In genomic region chr19:36894849-36895383, GRCh38 we compare ENCODE assay signal across 23 cellular contexts. TPM values are rescaled to one million over a fixed set of nuclear protein-coding genes. Genes with fewer than 3 reads are reported as not detected.
DNase-seq lines count a peak whose midpoint lies in the region; ATAC-seq, FAIRE-seq and TF ChIP-seq lines count a peak whose summit lies in the region.
"Had no signal": no experiment of that assay in that cellular context is flagged by ENCODE, and none has a peak within 500 bp of the region (broad histone marks: within the 10 kb centered on the region; RNA-seq: fewer than 3 reads in every experiment).

No MANE protein-coding gene starts in this region.

- H3K36me3 Mint-ChIP-seq in activated naive CD4-positive, alpha-beta T cell treated with anti-CD3 and anti-CD28 coated beads, Interleukin-2, amount 50 U/mL, for 72 hours, result peaks cover 89 to 93% of the 10 kb centered on the region in 2 donors

- no peak overlapping the region for H3K27ac Mint-ChIP-seq in activated naive CD4-positive, alpha-beta T cell treated with anti-CD3 and anti-CD28 coated beads, Interleukin-2, amount 50 U/mL, for 72 hours
- H3K27ac Mint-ChIP-seq: CD4-positive, alpha-beta T cell; GM23338; HFFc6; IgD-negative memory B cell had no signal

- intact Hi-C loops in upper lobe of right lung (cut with DNase I), result no loop called here

- TF ChIP-seq POLR2A in A549 (IDR thresholded peaks at IDR 0.05; ENCODE audit: low read length), result no peak

- no peak for TF ChIP-seq EP300 in A549 (IDR thresholded peaks at IDR 0.05)

- CTCF ChIA-PET in A549 (lab: Yijun Ruan, JAX) (interaction anchor here (0.6 kb wide), 1 partner anchor 25 kb away, joined by 3 read pairs; no protein-coding TSS in a partner anchor), HEK293 (lab: Yijun Ruan, JAX) (interaction anchor here (0.6 to 0.7 kb wide), 3 partner anchors 24 to 277 kb away, joined by 3 to 6 read pairs (median 4); no protein-coding TSS in a partner anchor)

- H3K4me1 ChIP-seq in A549 (no peaks in the 10 kb centered on the region), HEK293 (ENCODE audit: control insufficient read depth, insufficient read depth, low read length) (no peaks in the 10 kb centered on the region), duodenal mucosa (ENCODE audit: control insufficient read depth in 1 of 2, insufficient read depth in 2 of 2, low read length in 2 of 2) (no peaks in the 10 kb centered on the region), rectal smooth muscle tissue (ENCODE audit: control insufficient read depth, insufficient read depth, low read length) (no peaks in the 10 kb centered on the region), upper lobe of right lung (no peaks in the 10 kb centered on the region)
- H3K4me1 ChIP-seq: BLaER1 treated with 17β-estradiol and CSF1 and Interleukin-3, amounts not matched to agents 10 nM and 100 nM; HAP-1 had no signal

- 35% methylated on average over 2 of the region's 2 CpGs for WGBS in A549 (ENCODE audit: missing lambda C conversion rate)

- no peak for ATAC-seq in A549
- ATAC-seq in GM21825 (IDR thresholded peaks at IDR 0.05; ENCODE audit: unreplicated experiment), result no peak
- no peak for ATAC-seq in upper lobe of right lung
- no peak for ATAC-seq in activated naive CD4-positive, alpha-beta T cell treated with anti-CD3 and anti-CD28 coated beads, Interleukin-2, amount 50 U/mL, for 72 hours
- ATAC-seq: GM23338 had no signal

- H3K9me3 ChIP-seq in A549 (peaks cover 92% of the 10 kb centered on the region), HEK293 (ENCODE audit: control insufficient read depth, insufficient read depth, low read depth, low read length) (peaks cover 77% of the 10 kb centered on the region), duodenal mucosa (ENCODE audit: control insufficient read depth in 1 of 2, low read length in 2 of 2) (peaks cover 69 to 83% of the 10 kb centered on the region in 2 donors), upper lobe of right lung (peaks cover 95% of the 10 kb centered on the region)

- DNase-seq in A549 (ENCODE audit: low read depth in 1 of 2, low spot score in 1 of 2) (no peak), upper lobe of right lung (no peak)
- DNase-seq in effector CD8-positive, alpha-beta T cell (lab: John Stamatoyannopoulos, UW), result no peak
- DNase-seq in activated naive CD4-positive, alpha-beta T cell treated with anti-CD3 and anti-CD28 coated beads, Interleukin-2, amount 50 U/mL, for 72 hours (ENCODE audit: low spot score in 2 of 2), result no peak
- DNase-seq: 8988T; ACHN; CD4-positive, alpha-beta T cell; COR-L47; DMS153; DMS79 treated with DMSO at 0.1 percent for 48 hours; EL; HFFc6 had no signal

- no peak for TF ChIP-seq RAD21 in A549 (conservative IDR thresholded peaks at IDR 0.05 in 1 of 2, IDR thresholded peaks at IDR 0.05 in 1 of 2)

- H3K4me2 ChIP-seq in A549, result no peak overlapping the region
- H3K4me2 ChIP-seq: BLaER1 treated with 17β-estradiol and CSF1 and Interleukin-3, amounts not matched to agents 10 nM and 100 nM; GM23338 had no signal

- H3K4me3 ChIP-seq in A549 (no peak overlapping the region), HEK293 (ENCODE audit: low read depth, low read length) (no peak overlapping the region), duodenal mucosa (ENCODE audit: low read depth in 1 of 2, low read length in 2 of 2) (peak overlapping the region; percentile 12 to 13), rectal smooth muscle tissue (ENCODE audit: low read length) (peak overlapping the region; percentile 24), upper lobe of right lung (no peak overlapping the region)
- H3K4me3 ChIP-seq: GM23338, HAP-1 had no signal

- TF ChIP-seq CTCF in A549 (IDR thresholded peaks at IDR 0.05) (no peak), HEK293 (tag by site-specific recombination; IDR thresholded peaks at IDR 0.05) (no peak), upper lobe of right lung (IDR thresholded peaks at IDR 0.05) (no peak)

- H3K9me3 Mint-ChIP-seq in activated naive CD4-positive, alpha-beta T cell treated with anti-CD3 and anti-CD28 coated beads, Interleukin-2, amount 50 U/mL, for 72 hours, result peaks cover 64% of the 10 kb centered on the region in 2 donors

- H3K27ac ChIP-seq in A549, result no peak overlapping the region
- H3K27ac ChIP-seq in HEK293 (ENCODE audit: extremely low read depth, low read depth, low read length), result no peak overlapping the region
- no peak overlapping the region for H3K27ac ChIP-seq in duodenal mucosa (ENCODE audit: low read depth, low read length)
- no peak overlapping the region for H3K27ac ChIP-seq in rectal smooth muscle tissue (ENCODE audit: low read depth, low read length)
- no peak overlapping the region for H3K27ac ChIP-seq in upper lobe of right lung
- H3K27ac ChIP-seq: BLaER1 treated with 17β-estradiol and CSF1 and Interleukin-3, amounts not matched to agents 10 nM and 100 nM had no signal

- POLR2A ChIA-PET in A549 (lab: Yijun Ruan, JAX), result no interaction called here
- POLR2A ChIA-PET in HEK293 (lab: Yijun Ruan, JAX), result no interaction called here

- H3K9ac ChIP-seq in duodenal mucosa (ENCODE audit: low read depth in 1 of 2, low read length in 2 of 2), result no peak overlapping the region
- H3K9ac ChIP-seq in rectal smooth muscle tissue (ENCODE audit: low read length), result no peak overlapping the region
- H3K9ac ChIP-seq: BLaER1 treated with 17β-estradiol and CSF1 and Interleukin-3, amounts not matched to agents 10 nM and 100 nM had no signal

- FAIRE-seq in A549 (lab: Jason Lieb, UNC), result peak; percentile 70
- FAIRE-seq: D721Med, G401.6, GM12891 had no signal

- H3K36me3 ChIP-seq in HEK293 (ENCODE audit: control insufficient read depth in 2 of 2, insufficient read depth in 1 of 2, low read length in 2 of 2) (peaks cover 90 to 97% of the 10 kb centered on the region in 2 experiments), duodenal mucosa (ENCODE audit: control insufficient read depth in 1 of 2, insufficient read depth in 2 of 2, low read length in 2 of 2) (peaks cover 32 to 33% of the 10 kb centered on the region in 2 donors), rectal smooth muscle tissue (ENCODE audit: control insufficient read depth, insufficient read depth, low read length) (peaks cover 37% of the 10 kb centered on the region), upper lobe of right lung (peaks cover 26% of the 10 kb centered on the region)
- H3K36me3 ChIP-seq: HAP-1 had no signal

- H3K27me3 ChIP-seq in duodenal mucosa (ENCODE audit: control insufficient read depth in 1 of 2, insufficient read depth in 2 of 2, low read length in 2 of 2), result no peaks in the 10 kb centered on the region
- no peaks in the 10 kb centered on the region for H3K27me3 ChIP-seq in rectal smooth muscle tissue (ENCODE audit: control insufficient read depth, insufficient read depth, low read length)
- H3K27me3 ChIP-seq in upper lobe of right lung, result no peaks in the 10 kb centered on the region
- H3K27me3 ChIP-seq: BLaER1 treated with 17β-estradiol and CSF1 and Interleukin-3, amounts not matched to agents 10 nM and 100 nM had no signal

TF ChIP-seq in A549, 52 proteins besides CTCF, POLR2A, EP300 and RAD21 (continues in another document):
- no peak for TF ChIP-seq SREBF2 (IDR thresholded peaks at IDR 0.05)

TF ChIP-seq in HEK293, 187 proteins besides CTCF, POLR2A, EP300 and RAD21 (continues in another document):
- TF ChIP-seq ZNF366 (tag by site-specific recombination; conservative IDR thresholded peaks at IDR 0.05), result no peak
- no peak for TF ChIP-seq ZNF510 (tag by site-specific recombination; IDR thresholded peaks at IDR 0.05; ENCODE audit: insufficient replicate concordance)
- no peak for TF ChIP-seq ZNF23 (tag by site-specific recombination; IDR thresholded peaks at IDR 0.05; ENCODE audit: borderline replicate concordance)
- no peak for TF ChIP-seq SCRT2 (tag by site-specific recombination; IDR thresholded peaks at IDR 0.05)

RNA-seq across cellular contexts. Expression of gene ZNF829, which starts 21.2 kb away (rescaled TPM):
- polyA plus RNA-seq in A549 (2011; rRNA removed), result 0.85 and 1.00 TPM in 2 replicates
- polyA plus RNA-seq in A549 (2012; cell fraction: cytosol; rRNA removed), result 0.19 and 0.20 TPM in 2 replicates
- polyA plus RNA-seq in A549 (2012; cell fraction: nucleus; rRNA removed), result 0.13 and 0.16 TPM in 2 replicates
- polyA plus RNA-seq in A549 (2017; fragmentation: RNase III; extraction: RNeasy Plus Mini Kit Qiagen cat#74134 plus additional on column Dnase treatment), result 0.48 to 0.65 TPM (median 0.52 TPM) in 3 replicates
- polyA minus RNA-seq in A549 (2011; rRNA and poly(A)+ RNA removed), result 0.50 and 0.73 TPM in 2 replicates
- total RNA-seq in upper lobe of right lung, result 2.8 TPM
- total RNA-seq in activated naive CD4-positive, alpha-beta T cell treated with anti-CD3 and anti-CD28 coated beads, Interleukin-2, amount 50 U/mL, for 72 hours, result 1 to 10 TPM; 3.4 to 4.9 TPM

RNA-seq across cellular contexts. Expression of gene ZNF568, which starts 21.2 kb away (rescaled TPM):
- polyA plus RNA-seq in A549 (2011; rRNA removed), result 2.8 and 4.9 TPM in 2 replicates
- 0.93 and 0.98 TPM in 2 replicates for polyA plus RNA-seq in A549 (2012; cell fraction: cytosol; rRNA removed)
- polyA plus RNA-seq in A549 (2012; cell fraction: nucleus; rRNA removed), result 0.28 and 0.50 TPM in 2 replicates
- polyA plus RNA-seq in A549 (2017; fragmentation: RNase III; extraction: RNeasy Plus Mini Kit Qiagen cat#74134 plus additional on column Dnase treatment), result 1.0 to 1.7 TPM (median 1.6 TPM) in 3 replicates
- polyA minus RNA-seq in A549 (2011; rRNA and poly(A)+ RNA removed), result 1.8 and 2.9 TPM in 2 replicates
- total RNA-seq in upper lobe of right lung, result 7.8 TPM
- 1 to 10 TPM; 4.5 to 8.9 TPM for total RNA-seq in activated naive CD4-positive, alpha-beta T cell treated with anti-CD3 and anti-CD28 coated beads, Interleukin-2, amount 50 U/mL, for 72 hours

RNA-seq across cellular contexts. Expression of gene ZNF345, which starts 44.2 kb away (rescaled TPM):
- polyA plus RNA-seq in A549 (2011; rRNA removed) (0.33 and 0.66 TPM in 2 replicates), A549 (2017; fragmentation: RNase III; extraction: RNeasy Plus Mini Kit Qiagen cat#74134 plus additional on column Dnase treatment) (0.27 to 0.39 TPM (median 0.32 TPM) in 3 replicates)
- polyA plus RNA-seq in A549 (2012; cell fraction: cytosol; rRNA removed), result 0.09 and 0.22 TPM in 2 replicates
- polyA plus RNA-seq in A549 (2012; cell fraction: nucleus; rRNA removed), result 0.02 and 0.18 TPM in 2 replicates
- polyA minus RNA-seq in A549 (2011; rRNA and poly(A)+ RNA removed), result 0.19 and 0.70 TPM in 2 replicates
- total RNA-seq in upper lobe of right lung, result 6.7 TPM
- 1 to 10 TPM; 4.3 to 5.7 TPM for total RNA-seq in activated naive CD4-positive, alpha-beta T cell treated with anti-CD3 and anti-CD28 coated beads, Interleukin-2, amount 50 U/mL, for 72 hours

RNA-seq across cellular contexts. Expression of gene ZNF790, which starts 56.7 kb away (rescaled TPM):
- polyA plus RNA-seq in A549 (2011; rRNA removed) (0.37 and 0.52 TPM in 2 replicates), A549 (2017; fragmentation: RNase III; extraction: RNeasy Plus Mini Kit Qiagen cat#74134 plus additional on column Dnase treatment) (0.42 to 0.66 TPM (median 0.56 TPM) in 3 replicates)
- polyA plus RNA-seq in A549 (2012; cell fraction: cytosol; rRNA removed), result 0.05 and 0.12 TPM in 2 replicates
- polyA plus RNA-seq in A549 (2012; cell fraction: nucleus; rRNA removed), result 0.02 and 0.17 TPM in 2 replicates
- 0.17 and 0.29 TPM in 2 replicates for polyA minus RNA-seq in A549 (2011; rRNA and poly(A)+ RNA removed)
- 5.7 TPM for total RNA-seq in upper lobe of right lung
- 1 to 10 TPM; 4.6 to 8.0 TPM for total RNA-seq in activated naive CD4-positive, alpha-beta T cell treated with anti-CD3 and anti-CD28 coated beads, Interleukin-2, amount 50 U/mL, for 72 hours

Comparison
In these comparisons a context has a peak if more than half of its experiments do, and no peak if none do; other contexts are left out.
1. H3K4me3 ChIP-seq: peak in duodenal mucosa (2 of 2) and rectal smooth muscle tissue (single experiment); none in A549 (single experiment), HEK293 (single experiment) and upper lobe of right lung (single experiment).